In genomic region chr7:26680616-26681015, GRCh38 we compare ENCODE assay signal across 23 cellular contexts.
"Had no signal": no experiment of that assay in that cellular context is flagged by ENCODE, and none has a peak within 500 bp of the region (broad histone marks: within the 10 kb centered on the region; RNA-seq: fewer than 3 reads in every experiment).

No MANE protein-coding gene starts in this region.

- H3K27me3 ChIP-seq: neutrophil, pancreas, sigmoid colon, spleen, tibial nerve, vagina had no signal

- H3K36me3 ChIP-seq: esophagus squamous epithelium, heart right ventricle, lower lobe of right lung, pancreas, sigmoid colon, thoracic aorta, tibial nerve, vagina had no signal

- H3K9me3 ChIP-seq: esophagus squamous epithelium, heart right ventricle, lower lobe of right lung, neutrophil, pancreas, sigmoid colon, spleen, thoracic aorta, tibial nerve, vagina had no signal

- DNase-seq: effector memory CD8-positive, alpha-beta T cell; erythroblast; esophagus squamous epithelium; foreskin melanocyte; glutamatergic neuron; heart right ventricle; hippocampal formation; left cardiac atrium; left ventricle myocardium superior; lower lobe of right lung; naive thymus-derived CD8-positive, alpha-beta T cell; pancreas; retina; sigmoid colon; spleen; stimulated activated CD4-positive, alpha-beta T cell treated with anti-CD3 and anti-CD28 coated beads, Interleukin-2, amount 100 ng/mL, for 48 hours; stimulated activated naive B cell treated with anti-CD40 and anti-IgM and Interleukin-4, amounts not matched to agents 10 μg/mL and 1 μg/mL and 100 μg/mL, for 72 hours had no signal

- H3K4me1 ChIP-seq: heart right ventricle, pancreas, sigmoid colon, vagina had no signal

- FAIRE-seq: endometrium, pancreas had no signal

- H3K4me3 ChIP-seq: coronary artery, esophagus squamous epithelium, heart right ventricle, lower lobe of right lung, pancreas, sigmoid colon, spleen, thoracic aorta, tibial nerve, vagina had no signal

- H3K27ac ChIP-seq: coronary artery, esophagus squamous epithelium, heart right ventricle, lower lobe of right lung, neutrophil, pancreas, sigmoid colon, spleen, thoracic aorta, tibial nerve, vagina had no signal

- ATAC-seq: effector memory CD8-positive, alpha-beta T cell; heart right ventricle; left cardiac atrium; left ventricle myocardium superior; lower lobe of right lung; naive thymus-derived CD8-positive, alpha-beta T cell; pancreas; stimulated activated naive B cell treated with anti-CD40 and anti-IgM and Interleukin-4, amounts not matched to agents 10 μg/mL and 1 μg/mL and 100 μg/mL, for 72 hours had no signal
